ENCODE assay signal across 8 cellular contexts in genomic region chr22:21000987-21001600, GRCh38. TPM values are rescaled to one million over a fixed set of nuclear protein-coding genes. Genes with fewer than 3 reads are reported as not detected.
DNase-seq lines count a peak whose midpoint lies in the region; ATAC-seq and TF ChIP-seq lines count a peak whose summit lies in the region.

No MANE protein-coding gene starts in this region.

- DNase-seq in BE2C (no peak), H9 (no peak), right cardiac atrium (no peak), pons (ENCODE audit: low spot score) (no peak), GM19240 (ENCODE audit: insufficient read length, low spot score) (no peak)
- DNase-seq in activated CD8-positive, alpha-beta T cell treated with anti-CD3 and anti-CD28 coated beads for 36 hours = peak; percentile 20
- no peak for DNase-seq in stimulated activated effector memory CD8-positive, alpha-beta T cell treated with anti-CD3 and anti-CD28 coated beads, Interleukin-12 subunit alpha, Interleukin-12 subunit beta, amount 100 ng/mL, for 72 hours (ENCODE audit: low spot score in 2 of 2)
- no peak for DNase-seq in activated CD4-positive, CD25-positive, alpha-beta regulatory T cell treated with anti-CD3 and anti-CD28 coated beads, Interleukin-2, amount 50 U/mL, for 72 hours

- intact Hi-C loops in activated CD8-positive, alpha-beta T cell treated with anti-CD3 and anti-CD28 coated beads for 36 hours (cut with micrococcal nuclease) = no loop called here
- intact Hi-C loops in right cardiac atrium (cut with DNase I) = no loop called here

- H2BK20ac ChIP-seq in H9 (ENCODE audit: low read depth, low read length, poor library complexity, severe bottlenecking) = no peak overlapping the region

- no peaks in the 10 kb centered on the region for H3K27me3 Mint-ChIP-seq in H9 (ENCODE audit: low read depth)
- H3K27me3 Mint-ChIP-seq in activated CD8-positive, alpha-beta T cell treated with anti-CD3 and anti-CD28 coated beads for 36 hours = no peaks in the 10 kb centered on the region

- H3K56ac ChIP-seq in H9 (ENCODE audit: insufficient read length, low read depth, low read length) = no peak overlapping the region

- peak overlapping the region; percentile 48 for H3K9ac ChIP-seq in H9 (ENCODE audit: extremely low read depth, insufficient read length, low read length)

- no peaks in the 10 kb centered on the region for H4K20me1 ChIP-seq in H9 (ENCODE audit: control insufficient read depth, insufficient read depth, insufficient read length)

- H3K4me3 ChIP-seq in BE2C (ENCODE audit: low read depth, low read length) = peak overlapping the region; percentile 94
- peak overlapping the region; percentile 73 for H3K4me3 ChIP-seq in right cardiac atrium (ENCODE audit: low read length)

- H2AK5ac ChIP-seq in H9 (ENCODE audit: insufficient read length, low read length) = no peak overlapping the region

- no peak overlapping the region for H2BK120ac ChIP-seq in H9 (ENCODE audit: low read depth, low read length, poor library complexity, severe bottlenecking)

- no peak overlapping the region for H3K4ac ChIP-seq in H9 (ENCODE audit: low read depth, low read length)

- no peak overlapping the region for H2AFZ ChIP-seq in H9 (ENCODE audit: low read length)

- H3K4me1 ChIP-seq in BE2C = peaks cover 5% of the 10 kb centered on the region; the same call in 1 of the 2 replicates
- no peaks in the 10 kb centered on the region; the same call in 1 of the 2 replicates for H3K4me1 ChIP-seq in H9 (ENCODE audit: insufficient read depth, low read length)
- H3K4me1 ChIP-seq in right cardiac atrium (ENCODE audit: control insufficient read depth, insufficient read depth, low read length) = peaks cover 7% of the 10 kb centered on the region

- H3K9me3 Mint-ChIP-seq in H9 = no peaks in the 10 kb centered on the region
- H3K9me3 Mint-ChIP-seq in activated CD8-positive, alpha-beta T cell treated with anti-CD3 and anti-CD28 coated beads for 36 hours = no peaks in the 10 kb centered on the region
- H3K9me3 Mint-ChIP-seq in stimulated activated effector memory CD8-positive, alpha-beta T cell treated with anti-CD3 and anti-CD28 coated beads, Interleukin-12 subunit alpha, Interleukin-12 subunit beta, amount 100 ng/mL, for 72 hours = no peaks in the 10 kb centered on the region

- CTCF ChIA-PET in activated CD8-positive, alpha-beta T cell treated with anti-CD3 and anti-CD28 coated beads for 36 hours (lab: Charles Lee) = interaction anchor here (0.7 kb wide), 1 partner anchor 20 kb away, joined by 3 read pairs; no protein-coding TSS in a partner anchor

- peak overlapping the region; percentile 16; the same call in 1 of the 2 replicates for H3K14ac ChIP-seq in H9 (ENCODE audit: insufficient read depth, low read length)

- H3K4me3 Mint-ChIP-seq in H9 = peak overlapping the region; percentile 88 to 92
- H3K4me3 Mint-ChIP-seq in activated CD8-positive, alpha-beta T cell treated with anti-CD3 and anti-CD28 coated beads for 36 hours = peak overlapping the region; percentile 92
- H3K4me3 Mint-ChIP-seq in stimulated activated effector memory CD8-positive, alpha-beta T cell treated with anti-CD3 and anti-CD28 coated beads, Interleukin-12 subunit alpha, Interleukin-12 subunit beta, amount 100 ng/mL, for 72 hours = peak overlapping the region; percentile 94

- peaks cover 11% of the 10 kb centered on the region for H3K23me2 ChIP-seq in H9 (ENCODE audit: insufficient read length, low read depth, low read length, poor library complexity, severe bottlenecking)

- H3K79me2 ChIP-seq in H9 (ENCODE audit: insufficient read depth, low read length) = no peaks in the 10 kb centered on the region

- peaks cover 11 to 17% of the 10 kb centered on the region in 2 experiments for H3K4me1 Mint-ChIP-seq in H9
- H3K4me1 Mint-ChIP-seq in activated CD8-positive, alpha-beta T cell treated with anti-CD3 and anti-CD28 coated beads for 36 hours (ENCODE audit: low read depth) = peaks cover 15% of the 10 kb centered on the region
- peaks cover 39% of the 10 kb centered on the region for H3K4me1 Mint-ChIP-seq in stimulated activated effector memory CD8-positive, alpha-beta T cell treated with anti-CD3 and anti-CD28 coated beads, Interleukin-12 subunit alpha, Interleukin-12 subunit beta, amount 100 ng/mL, for 72 hours

- H3K36me3 ChIP-seq in BE2C = peaks cover 49% of the 10 kb centered on the region

- peak overlapping the region; percentile 63 to 96 (median 93); a peak in 4 of 7 replicates for H3K27ac Mint-ChIP-seq in H9
- peak overlapping the region; percentile 96 for H3K27ac Mint-ChIP-seq in activated CD8-positive, alpha-beta T cell treated with anti-CD3 and anti-CD28 coated beads for 36 hours
- H3K27ac Mint-ChIP-seq in stimulated activated effector memory CD8-positive, alpha-beta T cell treated with anti-CD3 and anti-CD28 coated beads, Interleukin-12 subunit alpha, Interleukin-12 subunit beta, amount 100 ng/mL, for 72 hours = peak overlapping the region; percentile 99

- H3K27me3 ChIP-seq in BE2C (no peaks in the 10 kb centered on the region), H9 (ENCODE audit: insufficient read depth, low read length) (no peaks in the 10 kb centered on the region), right cardiac atrium (ENCODE audit: control insufficient read depth, insufficient read depth) (no peaks in the 10 kb centered on the region)

- H2BK12ac ChIP-seq in H9 (ENCODE audit: insufficient read length, low read depth, low read length) = no peak overlapping the region

- WGBS in H9 (ENCODE audit: extremely low coverage, insufficient read length, low lambda C conversion rate) = no CpG with 5 or more reads among the region's 26 CpGs
- 1% methylated on average over 26 of the region's 26 CpGs for WGBS in right cardiac atrium

- H3K36me3 Mint-ChIP-seq in H9 (ENCODE audit: insufficient read depth in 1 of 3, low read depth in 3 of 3) = peaks cover 0 to 11% (median 0%) of the 10 kb centered on the region in 3 experiments; a peak in 3 of 7 replicates
- peaks cover 3% of the 10 kb centered on the region for H3K36me3 Mint-ChIP-seq in activated CD8-positive, alpha-beta T cell treated with anti-CD3 and anti-CD28 coated beads for 36 hours (ENCODE audit: low read depth)
- H3K36me3 Mint-ChIP-seq in stimulated activated effector memory CD8-positive, alpha-beta T cell treated with anti-CD3 and anti-CD28 coated beads, Interleukin-12 subunit alpha, Interleukin-12 subunit beta, amount 100 ng/mL, for 72 hours = peaks cover 47% of the 10 kb centered on the region

- H3K18ac ChIP-seq in H9 (ENCODE audit: insufficient read length, low read depth, low read length) = peak overlapping the region; percentile 13

- H3K27ac ChIP-seq in H9 (ENCODE audit: insufficient read length, low read depth, low read length) (no peak overlapping the region), right cardiac atrium (ENCODE audit: low read length) (peak overlapping the region; percentile 86)

- no peaks in the 10 kb centered on the region for H3K9me3 ChIP-seq in BE2C
- H3K9me3 ChIP-seq in H9 (ENCODE audit: control insufficient read depth, low read depth, low read length) = no peaks in the 10 kb centered on the region
- H3K9me3 ChIP-seq in right cardiac atrium (ENCODE audit: control insufficient read depth, low read length) = no peaks in the 10 kb centered on the region

- POLR2A ChIA-PET in activated CD8-positive, alpha-beta T cell treated with anti-CD3 and anti-CD28 coated beads for 36 hours (lab: Charles Lee) = interaction anchor here (1.3 to 5.5 kb wide), 4 partner anchors 11 to 80 kb away, joined by 5 to 51 read pairs (median 23); partner anchors contain the start of gene LZTR1

- no peaks in the 10 kb centered on the region for H3K79me1 ChIP-seq in H9 (ENCODE audit: insufficient read depth, low read depth, low read length, poor library complexity, severe bottlenecking)

- H4K8ac ChIP-seq in H9 (replicated peaks; ENCODE audit: insufficient read length, low read depth, low read length) = no peak overlapping the region

- TF ChIP-seq CTCF in BE2C (IDR thresholded peaks at IDR 0.05; ENCODE audit: low read depth, low read length) = no peak
- no peak for TF ChIP-seq CTCF in H9 (conservative IDR thresholded peaks at IDR 0.05)
- no peak for TF ChIP-seq CTCF in activated CD8-positive, alpha-beta T cell treated with anti-CD3 and anti-CD28 coated beads for 36 hours (IDR thresholded peaks at IDR 0.05)

- ATAC-seq in activated CD8-positive, alpha-beta T cell treated with anti-CD3 and anti-CD28 coated beads for 36 hours = no peak
- peak in 1 of 2 donors; percentile 0 for ATAC-seq in right cardiac atrium
- no peak for ATAC-seq in stimulated activated effector memory CD8-positive, alpha-beta T cell treated with anti-CD3 and anti-CD28 coated beads, Interleukin-12 subunit alpha, Interleukin-12 subunit beta, amount 100 ng/mL, for 72 hours

- no peak overlapping the region for H3K23ac ChIP-seq in H9 (ENCODE audit: insufficient read length, low read depth, low read length)

- no peak overlapping the region for H4K91ac ChIP-seq in H9 (ENCODE audit: insufficient read length, low read depth, low read length)

- no peak overlapping the region for H2BK15ac ChIP-seq in H9 (ENCODE audit: low read depth, low read length)

- no peak overlapping the region for H2BK5ac ChIP-seq in H9 (ENCODE audit: insufficient read length, low read length)

- no peak overlapping the region for H3T11ph ChIP-seq in H9 (ENCODE audit: low read length)

- no peak overlapping the region for H4K5ac ChIP-seq in H9 (ENCODE audit: insufficient read length, low read depth, low read length)

- peak overlapping the region; percentile 57 for H3K4me2 ChIP-seq in H9 (ENCODE audit: insufficient read depth, insufficient read length, low read length)

RNA-seq across cellular contexts. Expression of gene THAP7, which starts 0.8 kb away (rescaled TPM):
- polyA plus RNA-seq in BE2C (2012; ENCODE audit: insufficient read depth, insufficient read length, low read depth) = 136 TPM
- 23.3 and 24.6 TPM in 2 replicates for total RNA-seq in H9 (2021)
- 10 to 100 TPM; 23.7 to 23.8 TPM for total RNA-seq in activated CD8-positive, alpha-beta T cell treated with anti-CD3 and anti-CD28 coated beads for 36 hours
- 10 to 100 TPM; 23.2 to 25.2 (median 23.8) TPM for total RNA-seq in right cardiac atrium
- polyA plus RNA-seq in right cardiac atrium = 38.2 TPM

RNA-seq across cellular contexts. Expression of gene P2RX6, which starts 13.9 kb away (rescaled TPM):
- polyA plus RNA-seq in BE2C (2012; ENCODE audit: insufficient read depth, insufficient read length, low read depth) = 11.2 TPM
- total RNA-seq in H9 (2021) = not detected in 2 replicates
- under 1 TPM; 0.22 to 0.25 TPM for total RNA-seq in activated CD8-positive, alpha-beta T cell treated with anti-CD3 and anti-CD28 coated beads for 36 hours
- total RNA-seq in right cardiac atrium = 1 to 10 TPM; 1.7 to 6.7 (median 4.8) TPM
- polyA plus RNA-seq in right cardiac atrium = 2.1 TPM

RNA-seq across cellular contexts. Expression of gene LZTR1, which starts 19.0 kb away (rescaled TPM):
- 142 TPM for polyA plus RNA-seq in BE2C (2012; ENCODE audit: insufficient read depth, insufficient read length, low read depth)
- 40.0 and 47.0 TPM in 2 replicates for total RNA-seq in H9 (2021)
- 10 to 100 TPM; 29.1 to 34.5 TPM for total RNA-seq in activated CD8-positive, alpha-beta T cell treated with anti-CD3 and anti-CD28 coated beads for 36 hours
- 10 to 100 TPM; 28.3 to 33.2 (median 31.1) TPM for total RNA-seq in right cardiac atrium
- polyA plus RNA-seq in right cardiac atrium = 20.4 TPM

RNA-seq across cellular contexts. Expression of gene SLC7A4, which starts 31.3 kb away (rescaled TPM):
- polyA plus RNA-seq in BE2C (2012; ENCODE audit: insufficient read depth, insufficient read length, low read depth) = 4.4 TPM
- total RNA-seq in H9 (2021) (0.09 and 0.22 TPM in 2 replicates), right cardiac atrium (1 to 10 TPM in 2 of 4 donors, under 1 TPM in 2; 0.33 to 1.9 (median 0.77) TPM)
- not detected for total RNA-seq in activated CD8-positive, alpha-beta T cell treated with anti-CD3 and anti-CD28 coated beads for 36 hours
- 0.59 TPM for polyA plus RNA-seq in right cardiac atrium

RNA-seq across cellular contexts. Expression of gene AIFM3, which starts 34.0 kb away (rescaled TPM):
- polyA plus RNA-seq in BE2C (2012; ENCODE audit: insufficient read depth, insufficient read length, low read depth) = 3.2 TPM
- total RNA-seq in H9 (2021) (1.9 and 2.3 TPM in 2 replicates), right cardiac atrium (1 to 10 TPM; 1.0 to 2.1 (median 1.4) TPM)
- total RNA-seq in activated CD8-positive, alpha-beta T cell treated with anti-CD3 and anti-CD28 coated beads for 36 hours = under 1 TPM; 0.25 to 0.40 TPM
- polyA plus RNA-seq in right cardiac atrium = 1.4 TPM
